Comparison of ENCODE assay signal across 20 cellular contexts in genomic region chr1:90335566-90335965, GRCh38.
DNase-seq lines count a peak whose midpoint lies in the region; ATAC-seq and TF ChIP-seq lines count a peak whose summit lies in the region.
"Had no signal": no experiment of that assay in that cellular context is flagged by ENCODE, and none has a peak within 500 bp of the region (broad histone marks: within the 10 kb centered on the region; RNA-seq: fewer than 3 reads in every experiment).

No MANE protein-coding gene starts in this region.

- no peaks in the 10 kb centered on the region for H3K36me3 ChIP-seq in WERI-Rb-1

- no peak for DNase-seq in activated T-cell treated with anti-CD3 and anti-CD28 coated beads, Interleukin-2, amount 50 U/mL, for 72 hours
- DNase-seq in activated T-cell treated with anti-CD3 and anti-CD28 coated beads, Interleukin-2, amount 50 U/mL, for 48 hours = no peak
- DNase-seq in astrocyte of the cerebellum (ENCODE audit: low read depth) (peak; percentile 23), nephron progenitor cell (no peak), mesenteric fat pad (ENCODE audit: low spot score) (no peak), WERI-Rb-1 (no peak), midbrain (lab: John Stamatoyannopoulos, UW) (no peak)
- DNase-seq: CD8-positive, alpha-beta memory T cell; GM23248; H9; HFFc6; MV-4-11; NCI-H1105 treated with DMSO at 0.1 percent for 48 hours; NCI-H1694 treated with DMSO at 0.1 percent for 48 hours; NCI-H2107; NCI-H2227 treated with DMSO at 0.1 percent for 48 hours; NCI-H510A had no signal

- no peaks in the 10 kb centered on the region for H3K36me3 Mint-ChIP-seq in activated T-cell treated with anti-CD3 and anti-CD28 coated beads, Interleukin-2, amount 50 U/mL, for 72 hours (ENCODE audit: insufficient read depth in 2 of 2)
- no peaks in the 10 kb centered on the region for H3K36me3 Mint-ChIP-seq in nephron progenitor cell (ENCODE audit: low read depth)
- H3K36me3 Mint-ChIP-seq: CD8-positive, alpha-beta memory T cell; IgD-negative memory B cell had no signal

- no peaks in the 10 kb centered on the region for H3K4me1 Mint-ChIP-seq in activated T-cell treated with anti-CD3 and anti-CD28 coated beads, Interleukin-2, amount 50 U/mL, for 72 hours (ENCODE audit: low read depth)
- H3K4me1 Mint-ChIP-seq in nephron progenitor cell = peaks cover 28% of the 10 kb centered on the region

- H3K9me3 Mint-ChIP-seq in activated T-cell treated with anti-CD3 and anti-CD28 coated beads, Interleukin-2, amount 50 U/mL, for 72 hours = no peaks in the 10 kb centered on the region
- no peaks in the 10 kb centered on the region for H3K9me3 Mint-ChIP-seq in nephron progenitor cell
- H3K9me3 Mint-ChIP-seq: CD8-positive, alpha-beta memory T cell; H9 had no signal

- no peak overlapping the region for H3K27ac ChIP-seq in WERI-Rb-1
- H3K27ac ChIP-seq: C4-2B, GM23248 had no signal

- H3K27me3 ChIP-seq in WERI-Rb-1 (ENCODE audit: insufficient read depth, low read depth, severe bottlenecking) = no peaks in the 10 kb centered on the region

- no peak for ATAC-seq in activated T-cell treated with anti-CD3 and anti-CD28 coated beads, Interleukin-2, amount 50 U/mL, for 72 hours (replicated peaks in 1 of 2)
- ATAC-seq: Right ventricle myocardium inferior had no signal

- peak overlapping the region; percentile 9 for H3K27ac Mint-ChIP-seq in activated T-cell treated with anti-CD3 and anti-CD28 coated beads, Interleukin-2, amount 50 U/mL, for 72 hours
- H3K27ac Mint-ChIP-seq in nephron progenitor cell = peak overlapping the region; percentile 39
- H3K27ac Mint-ChIP-seq: CD8-positive, alpha-beta memory T cell; H9; HFFc6; IgD-negative memory B cell had no signal

- no peak for TF ChIP-seq CTCF in astrocyte of the cerebellum (IDR thresholded peaks at IDR 0.05; ENCODE audit: low read depth, low read length, missing control alignments)
- no peak for TF ChIP-seq CTCF in nephron progenitor cell (IDR thresholded peaks at IDR 0.05)
- no peak for TF ChIP-seq CTCF in WERI-Rb-1 (IDR thresholded peaks at IDR 0.05; ENCODE audit: low read depth, low read length)

- H3K4me3 ChIP-seq in astrocyte of the cerebellum (ENCODE audit: low read depth, low read length) (no peak overlapping the region), WERI-Rb-1 (ENCODE audit: low read depth, low read length) (no peak overlapping the region)
- H3K4me3 ChIP-seq: GM23248 had no signal

- H3K27me3 Mint-ChIP-seq in activated T-cell treated with anti-CD3 and anti-CD28 coated beads, Interleukin-2, amount 50 U/mL, for 72 hours (ENCODE audit: low read depth) = no peaks in the 10 kb centered on the region
- H3K27me3 Mint-ChIP-seq in nephron progenitor cell (ENCODE audit: low read depth, poor library complexity) = no peaks in the 10 kb centered on the region
- H3K27me3 Mint-ChIP-seq: IgD-negative memory B cell had no signal

- in situ Hi-C loops in astrocyte of the cerebellum (cut with HindIII; ENCODE audit: low sequenced_read_pairs) = no loop called here

- H3K9me3 ChIP-seq in WERI-Rb-1 (ENCODE audit: severe bottlenecking) = no peaks in the 10 kb centered on the region

- H3K4me3 Mint-ChIP-seq in activated T-cell treated with anti-CD3 and anti-CD28 coated beads, Interleukin-2, amount 50 U/mL, for 72 hours = no peak overlapping the region
- no peak overlapping the region for H3K4me3 Mint-ChIP-seq in nephron progenitor cell
- H3K4me3 Mint-ChIP-seq: CD8-positive, alpha-beta memory T cell; H9; HFFc6; IgD-negative memory B cell had no signal
